In genomic region chr1:200558866-200559459, GRCh38 we compare ENCODE assay signal across 8 cellular contexts.
DNase-seq lines count a peak whose midpoint lies in the region; ATAC-seq and TF ChIP-seq lines count a peak whose summit lies in the region.

No MANE protein-coding gene starts in this region.

- H3K9me3 ChIP-seq in adipocyte (ENCODE audit: control insufficient read depth, low read length) (no peaks in the 10 kb centered on the region), transverse colon (no peaks in the 10 kb centered on the region), aorta (ENCODE audit: control insufficient read depth, low read length) (no peaks in the 10 kb centered on the region)

- no peaks in the 10 kb centered on the region for H3K4me1 Mint-ChIP-seq in immature natural killer cell

- H3K9ac ChIP-seq in adipocyte (ENCODE audit: low read length), result no peak overlapping the region

- H3K4me3 ChIP-seq in adipocyte (ENCODE audit: low read length) (no peak overlapping the region), transverse colon (no peak overlapping the region), aorta (ENCODE audit: low read length in 2 of 2) (no peak overlapping the region)

- no peaks in the 10 kb centered on the region for H3K36me3 Mint-ChIP-seq in immature natural killer cell

- TF ChIP-seq CTCF in GM12872 (IDR thresholded peaks at IDR 0.05; ENCODE audit: insufficient read depth, low read depth, low read length) (peak; percentile 66), transverse colon (IDR thresholded peaks at IDR 0.05) (peak; percentile 38 to 49 (median 48))

- H3K4me1 ChIP-seq in adipocyte (ENCODE audit: control insufficient read depth, insufficient read depth, low read length), result no peaks in the 10 kb centered on the region
- no peaks in the 10 kb centered on the region for H3K4me1 ChIP-seq in transverse colon
- no peaks in the 10 kb centered on the region for H3K4me1 ChIP-seq in aorta (ENCODE audit: control insufficient read depth in 1 of 2, insufficient read depth in 2 of 2, low read length in 2 of 2)

- intact Hi-C loops in transverse colon (cut with DNase I; ENCODE audit: low total_unique reads), result no loop called here
- intact Hi-C loops in aorta (cut with DNase I), result loop anchor here in 1 of 2 donors (5.0 kb wide), 1 partner anchor 483 kb away; no protein-coding TSS in a partner anchor

- in situ Hi-C loops in transverse colon (cut with MboI; ENCODE audit: low pct_ligation_motif_present in 1 of 4, low pct_unique_long_range_greater_than_20kb in 1 of 4, low sequenced_read_pairs in 3 of 4), result no loop called here

- no peaks in the 10 kb centered on the region for H3K27me3 Mint-ChIP-seq in immature natural killer cell (ENCODE audit: low read depth in 3 of 3)

- H3K36me3 ChIP-seq in adipocyte (ENCODE audit: control insufficient read depth, insufficient read depth, low read length, severe bottlenecking) (no peaks in the 10 kb centered on the region), transverse colon (no peaks in the 10 kb centered on the region), aorta (ENCODE audit: control insufficient read depth in 1 of 2, insufficient read depth in 2 of 2, low read length in 1 of 2) (no peaks in the 10 kb centered on the region)

- DNase-seq in Ammon's horn (ENCODE audit: low spot score) (peak; percentile 68), NAMALWA (ENCODE audit: low spot score) (peak; percentile 66), adipocyte (ENCODE audit: low read depth) (peak; percentile 85), immature natural killer cell (peak in 2 of 3 donors; percentile 4 to 5), transverse colon (no peak), aorta (no peak)

- H3K9me3 Mint-ChIP-seq in immature natural killer cell, result no peaks in the 10 kb centered on the region

- no peak overlapping the region for H3K27ac Mint-ChIP-seq in immature natural killer cell

- H3K27me3 ChIP-seq in adipocyte (replicated peaks; ENCODE audit: control insufficient read depth, insufficient read depth, low read length), result no peaks in the 10 kb centered on the region
- H3K27me3 ChIP-seq in transverse colon, result no peaks in the 10 kb centered on the region
- H3K27me3 ChIP-seq in aorta (ENCODE audit: control insufficient read depth in 1 of 2, insufficient read depth in 2 of 2, low read length in 1 of 2), result no peaks in the 10 kb centered on the region

- TF ChIP-seq EP300 in transverse colon (IDR thresholded peaks at IDR 0.05; ENCODE audit: low read depth), result no peak

- H3K4me3 Mint-ChIP-seq in immature natural killer cell, result no peak overlapping the region

- H3K27ac ChIP-seq in transverse colon, result no peak overlapping the region
- no peak overlapping the region for H3K27ac ChIP-seq in aorta (ENCODE audit: low read depth in 1 of 2, low read length in 2 of 2)

- 55 to 68% methylated on average over 2 of the region's 2 CpGs for WGBS in transverse colon (ENCODE audit: low coverage in 1 of 2), 2 donors
- 4% methylated on average over 2 of the region's 2 CpGs for WGBS in aorta, 2 donors

- no peak for TF ChIP-seq POLR2A in transverse colon (IDR thresholded peaks at IDR 0.05)

- ATAC-seq in aorta (ENCODE audit: low FRiP score) (no peak), GM18909 (IDR thresholded peaks at IDR 0.05; ENCODE audit: poor library complexity, unreplicated experiment) (no peak)

Comparison
In these comparisons a context has a peak if more than half of its experiments do, and no peak if none do; other contexts are left out.
1. DNase-seq: peak in Ammon's horn (single experiment), NAMALWA (single experiment), adipocyte (single experiment) and immature natural killer cell (2 of 3); none in transverse colon (single experiment) and aorta (0 of 2).